11 cellular contexts compared by ENCODE assay signal in genomic region chr12:6347367-6348338, GRCh38. TPM values are rescaled to one million over a fixed set of nuclear protein-coding genes. Genes with fewer than 3 reads are reported as not detected.
DNase-seq lines count a peak whose midpoint lies in the region; FAIRE-seq and TF ChIP-seq lines count a peak whose summit lies in the region.
"Had no signal": no experiment of that assay in that cellular context is flagged by ENCODE, and none has a peak within 500 bp of the region (broad histone marks: within the 10 kb centered on the region; RNA-seq: fewer than 3 reads in every experiment).

No MANE protein-coding gene starts in this region.

- POLR2A ChIA-PET in HEK293 (lab: Yijun Ruan, JAX) = interaction anchor here (1.7 kb wide), 1 partner anchor 123 kb away, joined by 3 read pairs; the partner anchor contains the start of gene VAMP1

- CTCF ChIA-PET in HEK293 (lab: Yijun Ruan, JAX) = no interaction called here

- H3K27ac ChIP-seq in HEK293 (ENCODE audit: extremely low read depth, low read depth, low read length) (no peak overlapping the region), kidney (ENCODE audit: low read depth in 2 of 2, low read length in 2 of 2) (peak overlapping the region; percentile 78 to 82), small intestine (ENCODE audit: low read depth in 1 of 2, low read length in 1 of 2) (peak overlapping the region; percentile 24 to 87), mesendoderm (ENCODE audit: low read depth, low read length) (no peak overlapping the region)

- H4K8ac ChIP-seq in mesendoderm (ENCODE audit: low read depth, low read length) = no peak overlapping the region

- H3K27me3 ChIP-seq in small intestine (ENCODE audit: control insufficient read depth in 2 of 2, insufficient read depth in 2 of 2, low read length in 2 of 2) (no peaks in the 10 kb centered on the region), mesendoderm (ENCODE audit: insufficient read depth, low read length, poor library complexity) (no peaks in the 10 kb centered on the region)

- H3K4me1 ChIP-seq in HEK293 (ENCODE audit: control insufficient read depth, insufficient read depth, low read length) = no peaks in the 10 kb centered on the region
- peaks cover 14 to 42% of the 10 kb centered on the region in 2 donors for H3K4me1 ChIP-seq in kidney (ENCODE audit: control insufficient read depth in 1 of 2, insufficient read depth in 1 of 2, low read depth in 1 of 2, low read length in 2 of 2)
- H3K4me1 ChIP-seq in small intestine (ENCODE audit: control insufficient read depth in 2 of 2, insufficient read depth in 1 of 2, low read depth in 1 of 2, low read length in 1 of 2) = peaks cover under 1 to 4% of the 10 kb centered on the region in 2 donors
- peaks cover 3% of the 10 kb centered on the region for H3K4me1 ChIP-seq in mesendoderm (ENCODE audit: control insufficient read depth, low read depth, low read length)

- DNase-seq in amniotic epithelial cell (ENCODE audit: low read depth) = peak; percentile 81
- DNase-seq in kidney = peak; percentile 88
- DNase-seq in small intestine = peak; percentile 57
- no peak for DNase-seq in A172 (ENCODE audit: low spot score)
- DNase-seq in mesendoderm = no peak
- DNase-seq in frontal cortex (ENCODE audit: low spot score in 2 of 2) = no peak
- DNase-seq in activated gamma-delta T cell (lab: John Stamatoyannopoulos, UW) = no peak
- DNase-seq: NCI-H187 treated with DMSO at 0.1 percent for 48 hours; stimulated activated CD4-positive, alpha-beta T cell treated with anti-CD3 and anti-CD28 coated beads, Interleukin-15, amount 100 ng/mL, for 24 hours had no signal

- no peak overlapping the region for H3K4me2 ChIP-seq in mesendoderm (ENCODE audit: low read length)

- no peak overlapping the region for H4K5ac ChIP-seq in mesendoderm (ENCODE audit: low read length)

- TF ChIP-seq CTCF in HEK293 (tag by site-specific recombination; IDR thresholded peaks at IDR 0.05) (no peak), kidney (IDR thresholded peaks at IDR 0.05; ENCODE audit: borderline replicate concordance, extremely low read depth, insufficient read depth) (no peak)

- no peak overlapping the region for H2BK5ac ChIP-seq in mesendoderm (ENCODE audit: low read length)

- no peak overlapping the region for H2AK5ac ChIP-seq in mesendoderm (ENCODE audit: low read length)

- H3K4me3 ChIP-seq in HEK293 (ENCODE audit: low read depth, low read length) (no peak overlapping the region), kidney (ENCODE audit: low read length in 2 of 2) (peak overlapping the region in 1 of 2 donors; percentile 13), small intestine (ENCODE audit: low read depth in 1 of 2, low read length in 2 of 2) (no peak overlapping the region), mesendoderm (ENCODE audit: low read length) (no peak overlapping the region)

- H3K23ac ChIP-seq in mesendoderm (ENCODE audit: low read length) = no peak overlapping the region

- H2BK15ac ChIP-seq in mesendoderm (replicated peaks; ENCODE audit: low read depth) = no peak overlapping the region

- no peak for FAIRE-seq in kidney (lab: Jason Lieb, UNC)
- no peak for FAIRE-seq in small intestine (lab: Jason Lieb, UNC)
- no peak for FAIRE-seq in frontal cortex (lab: Jason Lieb, UNC)

- H3K9ac ChIP-seq in kidney (ENCODE audit: low read length in 2 of 2) (peak overlapping the region in 1 of 2 donors; percentile 47), mesendoderm (ENCODE audit: low read length) (no peak overlapping the region)

- H3K36me3 ChIP-seq in HEK293 (ENCODE audit: control insufficient read depth in 2 of 2, insufficient read depth in 1 of 2, low read length in 2 of 2) (no peaks in the 10 kb centered on the region), kidney (ENCODE audit: control insufficient read depth in 1 of 2, insufficient read depth in 2 of 2, low read length in 2 of 2) (peaks cover 3 to 5% of the 10 kb centered on the region in 2 donors), small intestine (ENCODE audit: control insufficient read depth in 2 of 2, insufficient read depth in 2 of 2, low read length in 2 of 2) (no peaks in the 10 kb centered on the region), mesendoderm (ENCODE audit: control insufficient read depth, insufficient read depth, low read length) (no peaks in the 10 kb centered on the region)

- intact Hi-C loops in kidney (cut with DNase I) = no loop called here

- no peak overlapping the region for H3K4ac ChIP-seq in mesendoderm (ENCODE audit: low read depth, low read length)

- no peaks in the 10 kb centered on the region for H3K79me2 ChIP-seq in mesendoderm (ENCODE audit: control insufficient read depth, insufficient read depth, low read length)

- H2BK120ac ChIP-seq in mesendoderm (ENCODE audit: low read depth, low read length) = no peak overlapping the region

- 50 to 52% (median 52%) methylated on average over 18 to 19 of the region's 19 CpGs for WGBS in small intestine, 3 donors
- WGBS in mesendoderm (ENCODE audit: extremely low coverage, insufficient coverage, low lambda C conversion rate) = no CpG with 5 or more reads among the region's 19 CpGs

- H3K56ac ChIP-seq in mesendoderm (ENCODE audit: low read length) = no peak overlapping the region

- H3K9me3 ChIP-seq in HEK293 (ENCODE audit: control insufficient read depth, insufficient read depth, low read depth, low read length) (no peaks in the 10 kb centered on the region), kidney (ENCODE audit: control insufficient read depth in 1 of 2, low read length in 2 of 2) (no peaks in the 10 kb centered on the region), small intestine (ENCODE audit: control insufficient read depth, low read depth) (no peaks in the 10 kb centered on the region)

- H3K79me1 ChIP-seq in mesendoderm (ENCODE audit: low read length) = no peaks in the 10 kb centered on the region

- no peak overlapping the region for H3K18ac ChIP-seq in mesendoderm (ENCODE audit: low read length)

TF ChIP-seq in HEK293, 187 proteins besides CTCF, POLR2A, EP300 and RAD21:
- TF ChIP-seq ZNF221 (tag by site-specific recombination; IDR thresholded peaks at IDR 0.05; ENCODE audit: borderline replicate concordance) = no peak
- peak; percentile 46 for TF ChIP-seq GLIS1 (tag by site-specific recombination; IDR thresholded peaks at IDR 0.05)
TF ChIP-seq in HEK293: peak in this region for 1.

RNA-seq across cellular contexts. Expression of gene TNFRSF1A, which starts 5.8 kb away (rescaled TPM):
- total RNA-seq in kidney (186 TPM), frontal cortex (4.5 TPM)
- polyA plus RNA-seq in kidney (ENCODE audit: insufficient read depth, low read depth, low replicate concordance) (99.6 TPM), small intestine (100 to 1,000 TPM in 1 of 3 donors, 10 to 100 TPM in 2; 77.2 to 102 (median 92.9) TPM)
- total RNA-seq in A172 (2014; rRNA removed; shearing (Covaris generic)) = 121 and 172 TPM in 2 replicates
- polyA plus RNA-seq in mesendoderm (2013, experiment 1 of 2) = 87.0 TPM
- polyA plus RNA-seq in mesendoderm (2013, experiment 2 of 2) = 84.9 TPM

RNA-seq across cellular contexts. Expression of gene SCNN1A, which starts 27.7 kb away (rescaled TPM):
- total RNA-seq in kidney (452 TPM), frontal cortex (not detected)
- polyA plus RNA-seq in kidney (ENCODE audit: insufficient read depth, low read depth, low replicate concordance) (225 TPM), small intestine (10 to 100 TPM; 12.3 to 18.9 (median 14.4) TPM)
- 0.07 and 2.9 TPM in 2 replicates for total RNA-seq in A172 (2014; rRNA removed; shearing (Covaris generic))
- 71.7 TPM for polyA plus RNA-seq in mesendoderm (2013, experiment 1 of 2)
- polyA plus RNA-seq in mesendoderm (2013, experiment 2 of 2) = 73.4 TPM

RNA-seq across cellular contexts. Expression of gene LTBR, which starts 36.3 kb away (rescaled TPM):
- 114 TPM for total RNA-seq in kidney
- polyA plus RNA-seq in kidney (ENCODE audit: insufficient read depth, low read depth, low replicate concordance) = 77.8 TPM
- 10 to 100 TPM; 56.5 to 80.9 (median 65.5) TPM for polyA plus RNA-seq in small intestine
- not detected in 2 replicates for total RNA-seq in A172 (2014; rRNA removed; shearing (Covaris generic))
- polyA plus RNA-seq in mesendoderm (2013, experiment 1 of 2) = 16.5 TPM
- 15.5 TPM for polyA plus RNA-seq in mesendoderm (2013, experiment 2 of 2)
- 2.4 TPM for total RNA-seq in frontal cortex

RNA-seq across cellular contexts. Expression of gene PLEKHG6, which starts 37.2 kb away (rescaled TPM):
- total RNA-seq in kidney (2.5 TPM), frontal cortex (under 0.01 TPM)
- polyA plus RNA-seq in kidney (ENCODE audit: insufficient read depth, low read depth, low replicate concordance) (2.9 TPM), small intestine (100 to 1,000 TPM in 2 of 3 donors, 10 to 100 TPM in 1; 48.0 to 167 (median 105) TPM)
- total RNA-seq in A172 (2014; rRNA removed; shearing (Covaris generic)) = not detected in 2 replicates
- polyA plus RNA-seq in mesendoderm (2013, experiment 1 of 2) = 23.2 TPM
- 22.0 TPM for polyA plus RNA-seq in mesendoderm (2013, experiment 2 of 2)
- total RNA-seq: activated T-helper 1 cell treated with anti-CD3 and anti-CD28 coated beads, Interleukin-12 subunit alpha, Interleukin-12 subunit beta, Interleukin-2, Interleukin-4 antibody, amounts not matched to agents 30 ng/mL and 10 ng/mL and 1 ng/mL, durations not matched to agents 14 hours and 24 hours and 36 hours had no signal

Comparison
In these comparisons a context has a peak if more than half of its experiments do, and no peak if none do; other contexts are left out.
1. H3K27ac ChIP-seq: peak in kidney (2 of 2) and small intestine (2 of 2); none in HEK293 (single experiment) and mesendoderm (single experiment).
2. DNase-seq: peak in amniotic epithelial cell (single experiment), kidney (single experiment) and small intestine (single experiment); none in A172 (single experiment), mesendoderm (single experiment), frontal cortex (0 of 2) and activated gamma-delta T cell (single experiment).
3. RNA of gene TNFRSF1A, which starts 5.8 kb away (total RNA-seq): 186 TPM in kidney (single experiment) and 121 to 172 TPM in A172; 4.5 TPM in frontal cortex (single experiment); every median in the first group is over 10 times any median in the second.
4. RNA of gene SCNN1A, which starts 27.7 kb away (total RNA-seq): 452 TPM in kidney (single experiment); 0.07 to 2.9 TPM in A172 and not detected in frontal cortex (single experiment); every median in the first group is over 100 times any median in the second.
5. RNA of gene LTBR, which starts 36.3 kb away (total RNA-seq): 114 TPM in kidney (single experiment); 2.4 TPM in frontal cortex (single experiment) and not detected in A172; every median in the first group is over 10 times any median in the second.